17 cellular contexts compared by ENCODE assay signal in genomic region chr14:85517113-85517688, GRCh38. TPM values are rescaled to one million over a fixed set of nuclear protein-coding genes. Genes with fewer than 3 reads are reported as not detected.
A peak's percentile ranks its signal among the peaks of the same experiment; 100 is the strongest.
DNase-seq lines count a peak whose midpoint lies in the region; ATAC-seq, FAIRE-seq and TF ChIP-seq lines count a peak whose summit lies in the region.
"Had no signal": no experiment of that assay in that cellular context is flagged by ENCODE, and none has a peak within 500 bp of the region (broad histone marks: within the 10 kb centered on the region; RNA-seq: fewer than 3 reads in every experiment).

No MANE protein-coding gene starts in this region.

- H3K9ac ChIP-seq in astrocyte (ENCODE audit: low read length) (no peak overlapping the region), fibroblast of lung (ENCODE audit: insufficient read depth, low read length) (no peak overlapping the region), smooth muscle cell (ENCODE audit: low read depth) (no peak overlapping the region)

- DNase-seq in MCF 10A (ENCODE audit: unreplicated experiment) = no peak
- no peak for DNase-seq in breast epithelium (ENCODE audit: low spot score in 2 of 2)
- DNase-seq in astrocyte (ENCODE audit: low read depth) = no peak
- no peak for DNase-seq in fibroblast of lung (ENCODE audit: low read depth in 2 of 2)
- DNase-seq in smooth muscle cell (lab: John Stamatoyannopoulos, UW; ENCODE audit: unreplicated experiment) = no peak
- DNase-seq in GM03348 (ENCODE audit: low spot score) = no peak
- DNase-seq in activated CD8-positive, alpha-beta memory T cell treated with anti-CD3 and anti-CD28 coated beads, Interleukin-2, amount 50 U/mL, for 48 hours = no peak
- DNase-seq: C1 segment of cervical spinal cord, DND-41, GDM1, H9, NCI-H1417 treated with DMSO at 0.1 percent for 48 hours, NCI-H2029, NCI-H2171, NCI-H446 had no signal

- peak overlapping the region; percentile 49 for H2AFZ ChIP-seq in astrocyte (ENCODE audit: low read depth, low read length)
- H2AFZ ChIP-seq in fibroblast of lung (ENCODE audit: low read length) = no peak overlapping the region
- no peak overlapping the region for H2AFZ ChIP-seq in smooth muscle cell (ENCODE audit: low read depth)

- peak overlapping the region; percentile 72 for H3K4me2 ChIP-seq in astrocyte (ENCODE audit: low read length)
- H3K4me2 ChIP-seq in fibroblast of lung (ENCODE audit: extremely low read depth, insufficient read depth, low read length) = peak overlapping the region; percentile 5
- peak overlapping the region; percentile 23 for H3K4me2 ChIP-seq in smooth muscle cell

- H3K27ac Mint-ChIP-seq in MCF 10A (ENCODE audit: low read depth, unreplicated experiment) (peak overlapping the region; percentile 74), astrocyte (ENCODE audit: unreplicated experiment) (no peak overlapping the region)
- H3K27ac Mint-ChIP-seq: H9 had no signal

- 94% methylated on average over 2 of the region's 2 CpGs for WGBS in smooth muscle cell (ENCODE audit: low lambda C conversion rate)

- H3K9me3 ChIP-seq in breast epithelium = no peaks in the 10 kb centered on the region
- no peaks in the 10 kb centered on the region for H3K9me3 ChIP-seq in astrocyte (ENCODE audit: insufficient read depth, low read depth, low read length)
- H3K9me3 ChIP-seq in fibroblast of lung (ENCODE audit: control insufficient read depth, insufficient read depth, low read depth, low read length) = no peaks in the 10 kb centered on the region
- no peaks in the 10 kb centered on the region for H3K9me3 ChIP-seq in smooth muscle cell (replicated peaks; ENCODE audit: low read depth)

- POLR2A ChIA-PET in MCF 10A (lab: Yijun Ruan, JAX) = interaction anchor here (0.7 to 2.2 kb wide), 4 partner anchors 11 to 1593 kb away, joined by 3 to 17 read pairs (median 4); partner anchors contain the start of gene FLRT2

- no peaks in the 10 kb centered on the region for H4K20me1 ChIP-seq in astrocyte (ENCODE audit: insufficient read depth, low read length)
- H4K20me1 ChIP-seq in fibroblast of lung (ENCODE audit: control insufficient read depth, extremely low read depth, insufficient read depth, low read length) = no peaks in the 10 kb centered on the region
- no peaks in the 10 kb centered on the region for H4K20me1 ChIP-seq in smooth muscle cell (ENCODE audit: low read depth)

- TF ChIP-seq POLR2A in breast epithelium (IDR thresholded peaks at IDR 0.05) = no peak

- BruUV-seq in MCF 10A (replicated peaks; lab: Mats Ljungman, UMichigan) = TSS peak; percentile 95

- H3K27me3 ChIP-seq in breast epithelium = no peaks in the 10 kb centered on the region
- H3K27me3 ChIP-seq in astrocyte (ENCODE audit: insufficient read depth, low read length) = no peaks in the 10 kb centered on the region
- no peaks in the 10 kb centered on the region for H3K27me3 ChIP-seq in fibroblast of lung (ENCODE audit: control insufficient read depth, insufficient read depth, low read length)
- H3K27me3 ChIP-seq in smooth muscle cell (ENCODE audit: low read depth) = no peaks in the 10 kb centered on the region

- H3K4me1 Mint-ChIP-seq in MCF 10A (ENCODE audit: insufficient read depth, unreplicated experiment) (peaks cover 23% of the 10 kb centered on the region), astrocyte (ENCODE audit: low read depth, unreplicated experiment) (peaks cover 6% of the 10 kb centered on the region)

- H3K36me3 ChIP-seq in breast epithelium (no peaks in the 10 kb centered on the region), astrocyte (ENCODE audit: insufficient read depth, low read length) (no peaks in the 10 kb centered on the region), fibroblast of lung (ENCODE audit: control insufficient read depth, insufficient read depth, low read length) (no peaks in the 10 kb centered on the region), smooth muscle cell (ENCODE audit: low read depth) (no peaks in the 10 kb centered on the region)

- TF ChIP-seq CTCF in MCF 10A (IDR thresholded peaks at IDR 0.05; ENCODE audit: unreplicated experiment) (no peak), breast epithelium (IDR thresholded peaks at IDR 0.05) (no peak), astrocyte (IDR thresholded peaks at IDR 0.05; ENCODE audit: insufficient read depth, low read depth, low read length) (no peak), fibroblast of lung (conservative IDR thresholded peaks at IDR 0.05 in 1 of 2, IDR thresholded peaks at IDR 0.05 in 1 of 2; ENCODE audit: low read depth in 1 of 2, low read length in 2 of 2) (no peak), smooth muscle cell (IDR thresholded peaks at IDR 0.05; ENCODE audit: borderline replicate concordance, insufficient read depth, poor library complexity, severe bottlenecking) (no peak)

- no peaks in the 10 kb centered on the region for H3K36me3 Mint-ChIP-seq in MCF 10A (ENCODE audit: insufficient read depth, unreplicated experiment)
- no peaks in the 10 kb centered on the region for H3K36me3 Mint-ChIP-seq in astrocyte (ENCODE audit: low read depth, unreplicated experiment)

- H3K4me1 ChIP-seq in breast epithelium = no peaks in the 10 kb centered on the region
- peaks cover 6% of the 10 kb centered on the region for H3K4me1 ChIP-seq in astrocyte (ENCODE audit: insufficient read depth, low read length)
- peaks cover 5% of the 10 kb centered on the region for H3K4me1 ChIP-seq in fibroblast of lung (ENCODE audit: control insufficient read depth, extremely low read depth, insufficient read depth, low read length)
- no peaks in the 10 kb centered on the region for H3K4me1 ChIP-seq in smooth muscle cell (ENCODE audit: low read depth)

- H3K4me3 Mint-ChIP-seq in MCF 10A (ENCODE audit: unreplicated experiment) (peak overlapping the region; percentile 53), astrocyte (ENCODE audit: unreplicated experiment) (no peak overlapping the region)
- H3K4me3 Mint-ChIP-seq: H9 had no signal

- H3K27me3 Mint-ChIP-seq in MCF 10A (ENCODE audit: insufficient read depth, unreplicated experiment) (no peaks in the 10 kb centered on the region), astrocyte (ENCODE audit: low read depth, unreplicated experiment) (no peaks in the 10 kb centered on the region)

- H3K9me3 Mint-ChIP-seq in MCF 10A (ENCODE audit: unreplicated experiment) (no peaks in the 10 kb centered on the region), astrocyte (ENCODE audit: unreplicated experiment) (peaks cover 2% of the 10 kb centered on the region)
- H3K9me3 Mint-ChIP-seq: H9 had no signal

- H3K27ac ChIP-seq in breast epithelium = no peak overlapping the region
- peak overlapping the region; percentile 13 for H3K27ac ChIP-seq in astrocyte (ENCODE audit: low read depth, low read length)
- H3K27ac ChIP-seq in fibroblast of lung (ENCODE audit: insufficient read depth, low read length) = peak overlapping the region; percentile 22
- H3K27ac ChIP-seq in smooth muscle cell (ENCODE audit: low read depth) = peak overlapping the region; percentile 48

- peak; percentile 5 for FAIRE-seq in astrocyte (lab: Jason Lieb, UNC)
- FAIRE-seq: GM12891 had no signal

- intact Hi-C loops in MCF 10A (cut with micrococcal nuclease) (loop anchor here (2.0 to 5.0 kb wide), 2 partner anchors 102 to 190 kb away; no protein-coding TSS in a partner anchor), breast epithelium (cut with DNase I; ENCODE audit: low total_unique reads) (loop anchor here (5.0 kb wide), 1 partner anchor 285 kb away; no protein-coding TSS in a partner anchor)

- CTCF ChIA-PET in MCF 10A (lab: Yijun Ruan, JAX) = interaction anchor here (0.6 to 2.8 kb wide), 5 partner anchors 11 to 86 kb away, joined by 3 to 10 read pairs (median 4); partner anchors contain the start of gene FLRT2

- no peaks in the 10 kb centered on the region for H3F3A ChIP-seq in smooth muscle cell (ENCODE audit: low read depth)

- H3K4me3 ChIP-seq in breast epithelium (no peak overlapping the region), astrocyte (ENCODE audit: insufficient read depth, low read depth, low read length) (no peak overlapping the region), fibroblast of lung (replicated peaks in 1 of 4; ENCODE audit: control extremely low read depth in 1 of 4, insufficient read depth in 1 of 4, low read depth in 3 of 4, low read length in 4 of 4) (no peak overlapping the region), smooth muscle cell (no peak overlapping the region)

- no peak for ATAC-seq in GM18517 (IDR thresholded peaks at IDR 0.05; ENCODE audit: unreplicated experiment)

- H3K79me2 ChIP-seq in astrocyte (ENCODE audit: insufficient read depth, low read length) (no peaks in the 10 kb centered on the region), fibroblast of lung (ENCODE audit: control insufficient read depth, insufficient read depth, low read length) (no peaks in the 10 kb centered on the region), smooth muscle cell (ENCODE audit: low read depth) (no peaks in the 10 kb centered on the region)

RNA-seq across cellular contexts. Expression of gene FLRT2, which starts 12.7 kb away (rescaled TPM):
- total RNA-seq in MCF 10A (2022) (153 and 204 TPM in 2 replicates), breast epithelium (10 to 100 TPM in 2 of 3 donors, 1 to 10 TPM in 1; 5.2 to 12.6 (median 10.5) TPM), astrocyte (171 and 227 TPM in 2 replicates), fibroblast of lung (14.5 and 22.9 TPM in 2 replicates), smooth muscle cell (89.0 and 104 TPM in 2 replicates)
- polyA plus RNA-seq in fibroblast of lung (4.6 and 10.5 TPM in 2 replicates), smooth muscle cell (47.0 and 52.3 TPM in 2 replicates)
- 6.0 and 12.6 TPM in 2 replicates for polyA plus RNA-seq in fibroblast of lung (2012)
- 7.9 and 24.5 TPM in 2 replicates for polyA minus RNA-seq in fibroblast of lung (ENCODE audit: low replicate concordance)

Comparison
In these comparisons a context has a peak if more than half of its experiments do, and no peak if none do; other contexts are left out.
1. H3K27ac ChIP-seq: peak in astrocyte (single experiment), fibroblast of lung (single experiment) and smooth muscle cell (single experiment); none in breast epithelium (0 of 2).
2. H3K4me2 ChIP-seq: peak in every context shown above with its lines; median percentile 72 in astrocyte; 23 in smooth muscle cell; 5 in fibroblast of lung.